Comparison of ENCODE assay signal across 1 cellular context in the genomic region with DNA sequence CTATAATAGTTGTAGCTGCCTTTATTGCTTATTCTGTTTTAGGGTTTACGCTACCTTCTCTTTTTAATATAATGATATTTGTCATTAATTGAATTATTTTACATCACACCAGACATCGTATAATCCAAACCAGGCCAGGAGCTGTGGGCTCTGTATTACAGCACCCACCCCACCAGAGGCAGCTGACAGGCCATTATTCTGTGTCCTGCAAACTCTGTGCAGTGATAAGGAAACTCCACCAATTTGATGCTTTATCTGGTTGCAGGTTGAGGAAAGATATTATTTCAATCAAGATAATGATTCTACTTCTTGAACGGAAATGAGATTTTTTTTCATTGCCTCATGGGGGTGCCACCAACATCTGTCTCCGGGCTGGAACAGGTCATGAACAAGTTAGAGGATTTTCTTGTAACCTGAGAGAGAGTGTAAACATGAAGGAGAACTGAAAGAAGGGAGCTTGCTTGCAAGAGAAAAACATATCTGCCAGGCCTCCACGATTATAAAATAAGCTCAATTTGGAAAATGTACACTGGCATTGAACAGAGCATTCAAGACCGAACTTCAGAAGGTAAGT.
TF ChIP-seq lines count a peak whose summit lies in the region.

No MANE protein-coding gene starts in this region.

TF ChIP-seq in GM23338, 12 proteins besides CTCF, POLR2A, EP300 and RAD21:
- TF ChIP-seq, protein P1, sequence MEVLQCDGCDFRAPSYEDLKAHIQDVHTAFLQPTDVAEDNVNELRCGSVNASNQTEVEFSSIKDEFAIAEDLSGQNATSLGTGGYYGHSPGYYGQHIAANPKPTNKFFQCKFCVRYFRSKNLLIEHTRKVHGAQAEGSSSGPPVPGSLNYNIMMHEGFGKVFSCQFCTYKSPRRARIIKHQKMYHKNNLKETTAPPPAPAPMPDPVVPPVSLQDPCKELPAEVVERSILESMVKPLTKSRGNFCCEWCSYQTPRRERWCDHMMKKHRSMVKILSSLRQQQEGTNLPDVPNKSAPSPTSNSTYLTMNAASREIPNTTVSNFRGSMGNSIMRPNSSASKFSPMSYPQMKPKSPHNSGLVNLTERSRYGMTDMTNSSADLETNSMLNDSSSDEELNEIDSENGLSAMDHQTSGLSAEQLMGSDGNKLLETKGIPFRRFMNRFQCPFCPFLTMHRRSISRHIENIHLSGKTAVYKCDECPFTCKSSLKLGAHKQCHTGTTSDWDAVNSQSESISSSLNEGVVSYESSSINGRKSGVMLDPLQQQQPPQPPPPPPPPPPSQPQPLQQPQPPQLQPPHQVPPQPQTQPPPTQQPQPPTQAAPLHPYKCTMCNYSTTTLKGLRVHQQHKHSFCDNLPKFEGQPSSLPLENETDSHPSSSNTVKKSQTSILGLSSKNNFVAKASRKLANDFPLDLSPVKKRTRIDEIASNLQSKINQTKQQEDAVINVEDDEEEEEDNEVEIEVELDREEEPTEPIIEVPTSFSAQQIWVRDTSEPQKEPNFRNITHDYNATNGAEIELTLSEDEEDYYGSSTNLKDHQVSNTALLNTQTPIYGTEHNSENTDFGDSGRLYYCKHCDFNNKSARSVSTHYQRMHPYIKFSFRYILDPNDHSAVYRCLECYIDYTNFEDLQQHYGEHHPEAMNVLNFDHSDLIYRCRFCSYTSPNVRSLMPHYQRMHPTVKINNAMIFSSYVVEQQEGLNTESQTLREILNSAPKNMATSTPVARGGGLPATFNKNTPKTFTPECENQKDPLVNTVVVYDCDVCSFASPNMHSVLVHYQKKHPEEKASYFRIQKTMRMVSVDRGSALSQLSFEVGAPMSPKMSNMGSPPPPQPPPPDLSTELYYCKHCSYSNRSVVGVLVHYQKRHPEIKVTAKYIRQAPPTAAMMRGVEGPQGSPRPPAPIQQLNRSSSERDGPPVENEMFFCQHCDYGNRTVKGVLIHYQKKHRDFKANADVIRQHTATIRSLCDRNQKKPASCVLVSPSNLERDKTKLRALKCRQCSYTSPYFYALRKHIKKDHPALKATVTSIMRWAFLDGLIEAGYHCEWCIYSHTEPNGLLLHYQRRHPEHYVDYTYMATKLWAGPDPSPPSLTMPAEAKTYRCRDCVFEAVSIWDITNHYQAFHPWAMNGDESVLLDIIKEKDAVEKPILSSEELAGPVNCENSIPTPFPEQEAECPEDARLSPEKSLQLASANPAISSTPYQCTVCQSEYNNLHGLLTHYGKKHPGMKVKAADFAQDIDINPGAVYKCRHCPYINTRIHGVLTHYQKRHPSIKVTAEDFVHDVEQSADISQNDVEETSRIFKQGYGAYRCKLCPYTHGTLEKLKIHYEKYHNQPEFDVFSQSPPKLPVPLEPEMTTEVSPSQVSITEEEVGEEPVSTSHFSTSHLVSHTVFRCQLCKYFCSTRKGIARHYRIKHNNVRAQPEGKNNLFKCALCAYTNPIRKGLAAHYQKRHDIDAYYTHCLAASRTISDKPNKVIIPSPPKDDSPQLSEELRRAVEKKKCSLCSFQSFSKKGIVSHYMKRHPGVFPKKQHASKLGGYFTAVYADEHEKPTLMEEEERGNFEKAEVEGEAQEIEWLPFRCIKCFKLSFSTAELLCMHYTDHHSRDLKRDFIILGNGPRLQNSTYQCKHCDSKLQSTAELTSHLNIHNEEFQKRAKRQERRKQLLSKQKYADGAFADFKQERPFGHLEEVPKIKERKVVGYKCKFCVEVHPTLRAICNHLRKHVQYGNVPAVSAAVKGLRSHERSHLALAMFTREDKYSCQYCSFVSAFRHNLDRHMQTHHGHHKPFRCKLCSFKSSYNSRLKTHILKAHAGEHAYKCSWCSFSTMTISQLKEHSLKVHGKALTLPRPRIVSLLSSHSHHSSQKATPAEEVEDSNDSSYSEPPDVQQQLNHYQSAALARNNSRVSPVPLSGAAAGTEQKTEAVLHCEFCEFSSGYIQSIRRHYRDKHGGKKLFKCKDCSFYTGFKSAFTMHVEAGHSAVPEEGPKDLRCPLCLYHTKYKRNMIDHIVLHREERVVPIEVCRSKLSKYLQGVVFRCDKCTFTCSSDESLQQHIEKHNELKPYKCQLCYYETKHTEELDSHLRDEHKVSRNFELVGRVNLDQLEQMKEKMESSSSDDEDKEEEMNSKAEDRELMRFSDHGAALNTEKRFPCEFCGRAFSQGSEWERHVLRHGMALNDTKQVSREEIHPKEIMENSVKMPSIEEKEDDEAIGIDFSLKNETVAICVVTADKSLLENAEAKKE (CRISPR knock-in tag; IDR thresholded peaks at IDR 0.05), result no peak
- TF ChIP-seq JUNB (IDR thresholded peaks at IDR 0.05; ENCODE audit: unreplicated experiment) (no peak), ZNF331 (CRISPR knock-in tag; IDR thresholded peaks at IDR 0.05; ENCODE audit: low read depth) (no peak), NANOG (IDR thresholded peaks at IDR 0.05; ENCODE audit: borderline replicate concordance) (no peak), EZH2phosphoT487 (IDR thresholded peaks at IDR 0.05; ENCODE audit: unreplicated experiment) (no peak)
- TF ChIP-seq, protein P2, sequence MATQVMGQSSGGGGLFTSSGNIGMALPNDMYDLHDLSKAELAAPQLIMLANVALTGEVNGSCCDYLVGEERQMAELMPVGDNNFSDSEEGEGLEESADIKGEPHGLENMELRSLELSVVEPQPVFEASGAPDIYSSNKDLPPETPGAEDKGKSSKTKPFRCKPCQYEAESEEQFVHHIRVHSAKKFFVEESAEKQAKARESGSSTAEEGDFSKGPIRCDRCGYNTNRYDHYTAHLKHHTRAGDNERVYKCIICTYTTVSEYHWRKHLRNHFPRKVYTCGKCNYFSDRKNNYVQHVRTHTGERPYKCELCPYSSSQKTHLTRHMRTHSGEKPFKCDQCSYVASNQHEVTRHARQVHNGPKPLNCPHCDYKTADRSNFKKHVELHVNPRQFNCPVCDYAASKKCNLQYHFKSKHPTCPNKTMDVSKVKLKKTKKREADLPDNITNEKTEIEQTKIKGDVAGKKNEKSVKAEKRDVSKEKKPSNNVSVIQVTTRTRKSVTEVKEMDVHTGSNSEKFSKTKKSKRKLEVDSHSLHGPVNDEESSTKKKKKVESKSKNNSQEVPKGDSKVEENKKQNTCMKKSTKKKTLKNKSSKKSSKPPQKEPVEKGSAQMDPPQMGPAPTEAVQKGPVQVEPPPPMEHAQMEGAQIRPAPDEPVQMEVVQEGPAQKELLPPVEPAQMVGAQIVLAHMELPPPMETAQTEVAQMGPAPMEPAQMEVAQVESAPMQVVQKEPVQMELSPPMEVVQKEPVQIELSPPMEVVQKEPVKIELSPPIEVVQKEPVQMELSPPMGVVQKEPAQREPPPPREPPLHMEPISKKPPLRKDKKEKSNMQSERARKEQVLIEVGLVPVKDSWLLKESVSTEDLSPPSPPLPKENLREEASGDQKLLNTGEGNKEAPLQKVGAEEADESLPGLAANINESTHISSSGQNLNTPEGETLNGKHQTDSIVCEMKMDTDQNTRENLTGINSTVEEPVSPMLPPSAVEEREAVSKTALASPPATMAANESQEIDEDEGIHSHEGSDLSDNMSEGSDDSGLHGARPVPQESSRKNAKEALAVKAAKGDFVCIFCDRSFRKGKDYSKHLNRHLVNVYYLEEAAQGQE (IDR thresholded peaks at IDR 0.05; ENCODE audit: unreplicated experiment), result no peak
